Comparison of ENCODE assay signal across 1 cellular context in genomic region chrX:115564243-115564642, GRCh38.
TF ChIP-seq lines count a peak whose summit lies in the region.

No MANE protein-coding gene starts in this region.

TF ChIP-seq in A549, 52 proteins besides CTCF, POLR2A, EP300 and RAD21 (continued from another document):
- TF ChIP-seq REST (IDR thresholded peaks at IDR 0.05) (no peak), EHF (CRISPR knock-in tag; IDR thresholded peaks at IDR 0.05) (no peak), RARB (CRISPR knock-in tag; IDR thresholded peaks at IDR 0.05) (no peak), MYC (IDR thresholded peaks at IDR 0.05; ENCODE audit: borderline replicate concordance, low read length) (no peak), PHF8 (IDR thresholded peaks at IDR 0.05; ENCODE audit: borderline replicate concordance, low read depth) (no peak)
